1 cellular context compared by ENCODE assay signal in the genomic region with DNA sequence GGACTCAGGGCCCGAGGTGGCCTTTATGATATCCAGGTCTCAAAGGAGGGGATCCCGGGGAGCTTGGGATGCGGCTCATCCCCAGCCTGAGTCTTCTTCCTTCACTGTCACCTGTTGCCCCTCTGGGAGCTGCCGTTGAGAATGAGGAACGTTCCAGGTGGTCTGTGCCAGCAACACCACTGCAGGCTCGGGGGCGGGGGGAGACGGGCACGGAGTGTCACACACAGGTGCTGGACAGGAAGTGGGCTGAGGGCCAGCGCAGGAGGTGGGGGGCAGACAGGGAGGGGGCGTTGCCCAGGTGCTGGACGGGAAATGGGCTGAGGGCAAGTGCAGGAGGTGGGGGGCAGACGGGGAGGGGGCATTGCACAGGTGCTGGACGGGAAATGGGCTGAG.
TF ChIP-seq lines count a peak whose summit lies in the region.

No MANE protein-coding gene starts in this region.

TF ChIP-seq in IMR-90, 13 proteins besides CTCF, POLR2A, EP300 and RAD21 (continued from another document):
- TF ChIP-seq SMC3 (IDR thresholded peaks at IDR 0.05; ENCODE audit: low read depth, low read length): no peak
- no peak for TF ChIP-seq BHLHE40 (IDR thresholded peaks at IDR 0.05; ENCODE audit: low read depth, low read length)
- no peak for TF ChIP-seq MXI1 (IDR thresholded peaks at IDR 0.05; ENCODE audit: borderline replicate concordance, low read depth, low read length)
- TF ChIP-seq, protein P1, sequence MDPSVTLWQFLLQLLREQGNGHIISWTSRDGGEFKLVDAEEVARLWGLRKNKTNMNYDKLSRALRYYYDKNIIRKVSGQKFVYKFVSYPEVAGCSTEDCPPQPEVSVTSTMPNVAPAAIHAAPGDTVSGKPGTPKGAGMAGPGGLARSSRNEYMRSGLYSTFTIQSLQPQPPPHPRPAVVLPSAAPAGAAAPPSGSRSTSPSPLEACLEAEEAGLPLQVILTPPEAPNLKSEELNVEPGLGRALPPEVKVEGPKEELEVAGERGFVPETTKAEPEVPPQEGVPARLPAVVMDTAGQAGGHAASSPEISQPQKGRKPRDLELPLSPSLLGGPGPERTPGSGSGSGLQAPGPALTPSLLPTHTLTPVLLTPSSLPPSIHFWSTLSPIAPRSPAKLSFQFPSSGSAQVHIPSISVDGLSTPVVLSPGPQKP (IDR thresholded peaks at IDR 0.05; ENCODE audit: borderline replicate concordance, low read depth, low read length): no peak
- TF ChIP-seq FOS (IDR thresholded peaks at IDR 0.05; ENCODE audit: low read depth, low read length): no peak
TF ChIP-seq in IMR-90: peak in this region for 0.
